Comparison of ENCODE assay signal across 9 cellular contexts in the genomic region with DNA sequence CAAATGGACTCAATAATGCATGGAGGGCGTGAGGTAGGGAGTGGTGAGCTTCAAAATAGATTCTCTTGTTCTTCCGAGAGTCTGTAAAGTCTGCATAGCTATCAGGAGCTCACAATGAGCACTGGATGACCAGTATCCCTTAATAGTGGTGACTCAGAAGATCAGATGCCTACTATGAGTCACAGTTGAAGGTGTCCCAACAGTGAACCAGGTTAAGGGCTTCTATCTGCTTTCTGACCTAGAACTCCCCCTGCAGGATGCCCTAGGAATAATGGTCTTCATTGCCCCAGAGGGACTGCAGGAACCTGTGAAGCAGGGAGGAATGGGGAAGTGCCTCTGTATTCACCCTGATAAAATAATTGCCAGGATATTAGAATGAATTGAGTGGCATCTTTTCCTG. TPM values are rescaled to one million over a fixed set of nuclear protein-coding genes. Genes with fewer than 3 reads are reported as not detected.
DNase-seq lines count a peak whose midpoint lies in the region; ATAC-seq and TF ChIP-seq lines count a peak whose summit lies in the region.
"Had no signal": no experiment of that assay in that cellular context is flagged by ENCODE, and none has a peak within 500 bp of the region (broad histone marks: within the 10 kb centered on the region; RNA-seq: fewer than 3 reads in every experiment).

No MANE protein-coding gene starts in this region.

- H3K9me2 ChIP-seq in PC-3 (replicated peaks; ENCODE audit: low read length) = no peaks in the 10 kb centered on the region

- ATAC-seq in PC-3 (peak; percentile 70), foreskin keratinocyte (peak; percentile 92), HG02610 (IDR thresholded peaks at IDR 0.05; ENCODE audit: unreplicated experiment) (no peak), HG03175 (IDR thresholded peaks at IDR 0.05; ENCODE audit: unreplicated experiment) (no peak)

- H3K9me3 ChIP-seq in BE2C (no peaks in the 10 kb centered on the region), PC-3 (ENCODE audit: low read length) (no peaks in the 10 kb centered on the region)
- H3K9me3 ChIP-seq: prostate gland had no signal

- BruUV-seq in PC-3 (replicated peaks; lab: Mats Ljungman, UMichigan) = no TSS peak

- H4K20me1 ChIP-seq in PC-3 (ENCODE audit: low read length) = no peaks in the 10 kb centered on the region

- H3K4me2 ChIP-seq in PC-3 (ENCODE audit: low read length) = no peak overlapping the region

- H3K4me1 ChIP-seq in BE2C (no peaks in the 10 kb centered on the region), PC-3 (ENCODE audit: insufficient read depth, low read length) (no peaks in the 10 kb centered on the region; the same call in 1 of the 2 replicates), foreskin keratinocyte (no peaks in the 10 kb centered on the region)
- H3K4me1 ChIP-seq: prostate gland had no signal

- no peaks in the 10 kb centered on the region for H3K79me2 ChIP-seq in PC-3 (ENCODE audit: low read length)

- no peak overlapping the region for H3K9ac ChIP-seq in PC-3 (ENCODE audit: low read length)

- H2AFZ ChIP-seq in PC-3 (ENCODE audit: low read length) = no peak overlapping the region

- H3F3A ChIP-seq in PC-3 (ENCODE audit: low read length, unreplicated experiment) = no peaks in the 10 kb centered on the region

- POLR2A ChIA-PET in PC-3 (lab: Charles Lee; ENCODE audit: unreplicated experiment) = no interaction called here

- CTCF ChIA-PET in PC-3 (lab: Charles Lee) = no interaction called here

- TF ChIP-seq CTCF in BE2C (IDR thresholded peaks at IDR 0.05; ENCODE audit: low read depth, low read length) = peak; percentile 32
- TF ChIP-seq CTCF in GM12875 (IDR thresholded peaks at IDR 0.05; ENCODE audit: borderline replicate concordance, insufficient read depth, low read depth, low read length) = peak; percentile 31; the same call in 1 of the 2 replicates
- peak; percentile 65 for TF ChIP-seq CTCF in PC-3 (conservative IDR thresholded peaks at IDR 0.05; ENCODE audit: low read depth, low read length)
- TF ChIP-seq CTCF in foreskin keratinocyte (conservative IDR thresholded peaks at IDR 0.05) = peak; percentile 56
- no peak for TF ChIP-seq CTCF in coronary artery (IDR thresholded peaks at IDR 0.05)

- no peak overlapping the region for H3K4me3 ChIP-seq in BE2C (ENCODE audit: low read depth, low read length)
- no peak overlapping the region for H3K4me3 ChIP-seq in GM12875 (ENCODE audit: low read depth, low read length)
- no peak overlapping the region for H3K4me3 ChIP-seq in PC-3 (ENCODE audit: low read length)
- H3K4me3 ChIP-seq in coronary artery = no peak overlapping the region
- H3K4me3 ChIP-seq: prostate gland had no signal

- H3K36me3 ChIP-seq in BE2C = no peaks in the 10 kb centered on the region
- no peaks in the 10 kb centered on the region for H3K36me3 ChIP-seq in PC-3 (ENCODE audit: low read depth, low read length)
- H3K36me3 ChIP-seq: prostate gland had no signal

- DNase-seq in BE2C = no peak
- DNase-seq in PC-3 = peak; percentile 81
- peak; percentile 27 to 63 for DNase-seq in foreskin keratinocyte
- DNase-seq in activated gamma-delta T cell treated with Interleukin-2 at 50 U/mL for 16 hours = no peak
- no peak for DNase-seq in coronary artery (ENCODE audit: low spot score)

- no peaks in the 10 kb centered on the region for H3K27me3 ChIP-seq in BE2C
- H3K27me3 ChIP-seq in PC-3 (ENCODE audit: low read length) = no peaks in the 10 kb centered on the region
- H3K27me3 ChIP-seq in foreskin keratinocyte = no peaks in the 10 kb centered on the region

- H3K27ac ChIP-seq in PC-3 (ENCODE audit: low read length) = no peak overlapping the region
- H3K27ac ChIP-seq in foreskin keratinocyte = no peak overlapping the region
- H3K27ac ChIP-seq in coronary artery = no peak overlapping the region
- H3K27ac ChIP-seq: prostate gland had no signal

- intact Hi-C loops in PC-3 (cut with micrococcal nuclease) = no loop called here

RNA-seq across cellular contexts. Expression of a gene that starts 22.1 kb away (rescaled TPM):
- 1.0 TPM for polyA plus RNA-seq in BE2C (2012; ENCODE audit: insufficient read depth, insufficient read length, low read depth)
- not detected in 2 replicates for total RNA-seq in PC-3 (2014; rRNA removed)
- not detected in 2 replicates for total RNA-seq in foreskin keratinocyte
- polyA plus RNA-seq in foreskin keratinocyte = not detected in 2 replicates

Comparison
In these comparisons a context has a peak if more than half of its experiments do, and no peak if none do; other contexts are left out.
1. DNase-seq: peak in PC-3 (single experiment) and foreskin keratinocyte (2 of 2); none in BE2C (single experiment), activated gamma-delta T cell treated with Interleukin-2 at 50 U/mL for 16 hours (single experiment) and coronary artery (single experiment).
2. ATAC-seq: peak in PC-3 (single experiment) and foreskin keratinocyte (single experiment); none in HG02610 (single experiment) and HG03175 (single experiment).